38 cellular contexts compared by ENCODE assay signal in genomic region chr2:53053958-53054357, GRCh38.
"Had no signal": no experiment of that assay in that cellular context is flagged by ENCODE, and none has a peak within 500 bp of the region (broad histone marks: within the 10 kb centered on the region; RNA-seq: fewer than 3 reads in every experiment).

No MANE protein-coding gene starts in this region.

- H3K4me3 Mint-ChIP-seq: activated naive CD4-positive, alpha-beta T cell treated with anti-CD3 and anti-CD28 coated beads for 36 hours; activated naive CD4-positive, alpha-beta T cell treated with anti-CD3 and anti-CD28 coated beads, Interleukin-2, amount 10 ng/mL, durations not matched to agents 7 days and 5 days; activated naive CD4-positive, alpha-beta T cell treated with anti-CD3 and anti-CD28 coated beads, Interleukin-2, amount 50 U/mL, for 24 hours; activated naive CD8-positive, alpha-beta T cell; activated naive CD8-positive, alpha-beta T cell treated with anti-CD3 and anti-CD28 coated beads for 36 hours; activated naive CD8-positive, alpha-beta T cell treated with anti-CD3 and anti-CD28 coated beads, Interleukin-2, amount 10 ng/mL, durations not matched to agents 7 days and 5 days; activated naive CD8-positive, alpha-beta T cell treated with anti-CD3 and anti-CD28 coated beads, Interleukin-2, amount 50 U/mL, for 24 hours; activated T-cell treated with anti-CD3 and anti-CD28 coated beads, Interleukin-2, amount 50 U/mL, for 24 hours; activated T-cell treated with anti-CD3 and anti-CD28 coated beads, Interleukin-2, amount 50 U/mL, for 4 hours; activated T-cell treated with anti-CD3 and anti-CD28 coated beads, Interleukin-2, amount 50 U/mL, for 72 hours; activated T-helper 1 cell treated with anti-CD3 and anti-CD28 coated beads, Interleukin-12 subunit alpha, Interleukin-12 subunit beta, Interleukin-2, Interleukin-4 antibody, amounts not matched to agents 30 ng/mL and 10 ng/mL and 1 ng/mL, durations not matched to agents 14 hours and 24 hours and 36 hours; activated T-helper 17 cell treated with anti-CD3 and anti-CD28 coated beads, Interleukin-2, amount 50 U/mL, for 72 hours; brain; central memory CD8-positive, alpha-beta T cell had no signal

- H3K4me3 ChIP-seq: adrenal gland, ascending aorta, body of pancreas, breast epithelium, cardiac muscle cell had no signal

- H3K4me1 Mint-ChIP-seq: activated naive CD4-positive, alpha-beta T cell treated with anti-CD3 and anti-CD28 coated beads, Interleukin-2, amount 10 ng/mL, durations not matched to agents 7 days and 5 days; activated naive CD4-positive, alpha-beta T cell treated with anti-CD3 and anti-CD28 coated beads, Interleukin-2, amount 50 U/mL, for 24 hours; activated naive CD8-positive, alpha-beta T cell treated with anti-CD3 and anti-CD28 coated beads for 36 hours; activated naive CD8-positive, alpha-beta T cell treated with anti-CD3 and anti-CD28 coated beads, Interleukin-2, amount 10 ng/mL, durations not matched to agents 7 days and 5 days; activated naive CD8-positive, alpha-beta T cell treated with anti-CD3 and anti-CD28 coated beads, Interleukin-2, amount 50 U/mL, for 24 hours; brain; central memory CD8-positive, alpha-beta T cell had no signal

- ATAC-seq: activated naive CD4-positive, alpha-beta T cell treated with anti-CD3 and anti-CD28 coated beads, Interleukin-2, amount 50 U/mL, for 72 hours; activated naive CD8-positive, alpha-beta T cell treated with anti-CD3 and anti-CD28 coated beads, Interleukin-2, amount 50 U/mL, for 24 hours; activated T-cell treated with anti-CD3 and anti-CD28 coated beads, Interleukin-2, amount 50 U/mL, for 4 hours; activated T-cell treated with anti-CD3 and anti-CD28 coated beads, Interleukin-2, amount 50 U/mL, for 72 hours; activated T-helper 17 cell treated with anti-CD3 and anti-CD28 coated beads, Interleukin-2, amount 50 U/mL, for 72 hours; body of pancreas had no signal

- H3K9me3 ChIP-seq: body of pancreas had no signal

- H3K27ac Mint-ChIP-seq: activated naive CD4-positive, alpha-beta T cell treated with anti-CD3 and anti-CD28 coated beads for 36 hours; activated naive CD4-positive, alpha-beta T cell treated with anti-CD3 and anti-CD28 coated beads, Interleukin-2, amount 10 ng/mL, durations not matched to agents 7 days and 5 days; activated naive CD4-positive, alpha-beta T cell treated with anti-CD3 and anti-CD28 coated beads, Interleukin-2, amount 50 U/mL, for 24 hours; activated naive CD4-positive, alpha-beta T cell treated with anti-CD3 and anti-CD28 coated beads, Interleukin-2, amount 50 U/mL, for 72 hours; activated naive CD8-positive, alpha-beta T cell; activated naive CD8-positive, alpha-beta T cell treated with anti-CD3 and anti-CD28 coated beads for 36 hours; activated naive CD8-positive, alpha-beta T cell treated with anti-CD3 and anti-CD28 coated beads, Interleukin-2, amount 10 ng/mL, durations not matched to agents 7 days and 5 days; activated naive CD8-positive, alpha-beta T cell treated with anti-CD3 and anti-CD28 coated beads, Interleukin-2, amount 50 U/mL, for 24 hours; activated T-cell treated with anti-CD3 and anti-CD28 coated beads, Interleukin-2, amount 50 U/mL, for 24 hours; activated T-helper 1 cell treated with anti-CD3 and anti-CD28 coated beads, Interleukin-12 subunit alpha, Interleukin-12 subunit beta, Interleukin-2, Interleukin-4 antibody, amounts not matched to agents 30 ng/mL and 10 ng/mL and 1 ng/mL, durations not matched to agents 14 hours and 24 hours and 36 hours; activated T-helper 17 cell treated with anti-CD3 and anti-CD28 coated beads, Interleukin-2, amount 50 U/mL, for 72 hours; activated T-helper 2 cell treated with anti-CD3 and anti-CD28 coated beads, Interferon-gamma antibody, Interleukin-2, Interleukin-4, amounts not matched to agents 10 μg/mL and 5 μg/mL and 100 μg/mL, durations not matched to agents 14 hours and 24 hours and 36 hours; brain had no signal

- H3K27me3 Mint-ChIP-seq: activated naive CD4-positive, alpha-beta T cell treated with anti-CD3 and anti-CD28 coated beads, Interleukin-2, amount 10 ng/mL, durations not matched to agents 7 days and 5 days; activated naive CD4-positive, alpha-beta T cell treated with anti-CD3 and anti-CD28 coated beads, Interleukin-2, amount 50 U/mL, for 24 hours; activated naive CD8-positive, alpha-beta T cell; activated naive CD8-positive, alpha-beta T cell treated with anti-CD3 and anti-CD28 coated beads for 36 hours; activated naive CD8-positive, alpha-beta T cell treated with anti-CD3 and anti-CD28 coated beads, Interleukin-2, amount 10 ng/mL, durations not matched to agents 7 days and 5 days; activated naive CD8-positive, alpha-beta T cell treated with anti-CD3 and anti-CD28 coated beads, Interleukin-2, amount 50 U/mL, for 24 hours; activated T-cell treated with anti-CD3 and anti-CD28 coated beads, Interleukin-2, amount 50 U/mL, for 24 hours; activated T-helper 17 cell treated with anti-CD3 and anti-CD28 coated beads, Interleukin-2, amount 50 U/mL, for 72 hours; central memory CD8-positive, alpha-beta T cell had no signal

- H3K27me3 ChIP-seq: adrenal gland, ascending aorta, body of pancreas, brain microvascular endothelial cell, breast epithelium, cardiac muscle cell had no signal

- DNase-seq: activated effector memory CD4-positive, alpha-beta T cell treated with anti-CD3 and anti-CD28 coated beads, Interleukin-2, amount 50 U/mL, for 16 hours; activated effector memory CD4-positive, alpha-beta T cell treated with Interleukin-2 at 50 U/mL for 16 hours; activated gamma-delta T cell; activated gamma-delta T cell treated with Interleukin-2 at 50 U/mL for 16 hours; activated naive CD4-positive, alpha-beta T cell; activated naive CD4-positive, alpha-beta T cell treated with anti-CD3 and anti-CD28 coated beads for 36 hours; activated naive CD4-positive, alpha-beta T cell treated with anti-CD3 and anti-CD28 coated beads, Interleukin-2, amount 10 ng/mL, durations not matched to agents 7 days and 5 days; activated naive CD4-positive, alpha-beta T cell treated with anti-CD3 and anti-CD28 coated beads, Interleukin-2, amount 50 U/mL, for 16 hours; activated naive CD4-positive, alpha-beta T cell treated with Interleukin-2 at 50 U/mL for 16 hours; activated naive CD8-positive, alpha-beta T cell treated with anti-CD3 and anti-CD28 coated beads for 36 hours; activated naive CD8-positive, alpha-beta T cell treated with anti-CD3 and anti-CD28 coated beads, Interleukin-2, amount 10 ng/mL, durations not matched to agents 7 days and 5 days; activated naive CD8-positive, alpha-beta T cell treated with anti-CD3 and anti-CD28 coated beads, Interleukin-2, amount 50 U/mL, for 24 hours; activated T-cell treated with anti-CD3 and anti-CD28 coated beads, Interleukin-2, amount 50 U/mL, for 1 hour; activated T-cell treated with anti-CD3 and anti-CD28 coated beads, Interleukin-2, amount 50 U/mL, for 24 hours; activated T-cell treated with anti-CD3 and anti-CD28 coated beads, Interleukin-2, amount 50 U/mL, for 4 hours; activated T-cell treated with anti-CD3 and anti-CD28 coated beads, Interleukin-2, amount 50 U/mL, for 48 hours; activated T-cell treated with anti-CD3 and anti-CD28 coated beads, Interleukin-2, amount 50 U/mL, for 72 hours; adrenal gland; amniotic stem cell; amygdala; anterior cingulate cortex; aorta; body of pancreas; brain microvascular endothelial cell; caudate nucleus; central memory CD4-positive, alpha-beta T cell; cerebellar nuclear complex had no signal

- H3K27ac ChIP-seq: adrenal gland, ascending aorta, body of pancreas, brain microvascular endothelial cell, breast epithelium, cardiac muscle cell had no signal

- H3K36me3 Mint-ChIP-seq: activated naive CD4-positive, alpha-beta T cell treated with anti-CD3 and anti-CD28 coated beads, Interleukin-2, amount 10 ng/mL, durations not matched to agents 7 days and 5 days; activated naive CD4-positive, alpha-beta T cell treated with anti-CD3 and anti-CD28 coated beads, Interleukin-2, amount 50 U/mL, for 24 hours; activated naive CD4-positive, alpha-beta T cell treated with anti-CD3 and anti-CD28 coated beads, Interleukin-2, amount 50 U/mL, for 72 hours; activated naive CD8-positive, alpha-beta T cell; activated naive CD8-positive, alpha-beta T cell treated with anti-CD3 and anti-CD28 coated beads for 36 hours; activated naive CD8-positive, alpha-beta T cell treated with anti-CD3 and anti-CD28 coated beads, Interleukin-2, amount 10 ng/mL, durations not matched to agents 7 days and 5 days; brain had no signal

- H3K36me3 ChIP-seq: adrenal gland, ascending aorta, brain microvascular endothelial cell, breast epithelium, cardiac muscle cell had no signal

- H3K4me1 ChIP-seq: adrenal gland, ascending aorta, body of pancreas, breast epithelium had no signal

- H3K9me3 Mint-ChIP-seq: activated naive CD4-positive, alpha-beta T cell treated with anti-CD3 and anti-CD28 coated beads, Interleukin-2, amount 10 ng/mL, durations not matched to agents 7 days and 5 days; activated naive CD4-positive, alpha-beta T cell treated with anti-CD3 and anti-CD28 coated beads, Interleukin-2, amount 50 U/mL, for 24 hours; activated T-helper 2 cell treated with anti-CD3 and anti-CD28 coated beads, Interferon-gamma antibody, Interleukin-2, Interleukin-4, amounts not matched to agents 10 μg/mL and 5 μg/mL and 100 μg/mL, durations not matched to agents 14 hours and 24 hours and 36 hours had no signal
